ENCODE assay signal across 13 cellular contexts in the genomic region with DNA sequence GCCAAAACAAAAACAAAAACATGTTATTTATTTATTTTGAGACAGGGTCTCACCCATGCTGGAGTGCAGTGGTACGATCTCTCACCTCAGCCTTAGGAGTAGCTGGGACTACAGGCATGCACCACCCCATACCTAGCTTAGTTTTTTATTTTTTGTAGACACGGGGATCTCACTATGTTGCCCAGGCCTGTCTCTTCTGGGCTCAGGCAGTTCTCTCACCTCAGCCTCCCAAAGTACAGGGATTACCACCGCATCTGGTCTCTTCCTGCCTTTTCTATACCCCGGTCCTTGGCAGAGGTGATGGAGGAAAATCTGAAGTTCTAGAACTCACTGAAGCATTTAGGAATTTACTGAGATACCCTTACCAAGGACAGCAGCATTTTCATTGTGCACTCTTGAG. TPM values are rescaled to one million over a fixed set of nuclear protein-coding genes. Genes with fewer than 3 reads are reported as not detected.
A peak's percentile ranks its signal among the peaks of the same experiment; 100 is the strongest.
DNase-seq lines count a peak whose midpoint lies in the region; ATAC-seq, FAIRE-seq and TF ChIP-seq lines count a peak whose summit lies in the region.
"Had no signal": no experiment of that assay in that cellular context is flagged by ENCODE, and none has a peak within 500 bp of the region (broad histone marks: within the 10 kb centered on the region; RNA-seq: fewer than 3 reads in every experiment).

No MANE protein-coding gene starts in this region.

- TF ChIP-seq CTCF in A549 (IDR thresholded peaks at IDR 0.05) (no peak), Calu3 (IDR thresholded peaks at IDR 0.05; ENCODE audit: unreplicated experiment) (no peak)

- H3K27me3 Mint-ChIP-seq in CD4-positive, alpha-beta memory T cell, result no peaks in the 10 kb centered on the region
- H3K27me3 Mint-ChIP-seq in activated naive CD8-positive, alpha-beta T cell treated with anti-CD3 and anti-CD28 coated beads, Interleukin-2, amount 10 ng/mL, durations not matched to agents 7 days and 5 days, result no peaks in the 10 kb centered on the region
- no peaks in the 10 kb centered on the region for H3K27me3 Mint-ChIP-seq in naive thymus-derived CD8-positive, alpha-beta T cell
- no peaks in the 10 kb centered on the region for H3K27me3 Mint-ChIP-seq in Calu3 (ENCODE audit: unreplicated experiment)

- H3K9me3 Mint-ChIP-seq in CD4-positive, alpha-beta memory T cell, result peaks cover 0 to 6% (median 0%) of the 10 kb centered on the region in 8 donors
- H3K9me3 Mint-ChIP-seq in activated naive CD8-positive, alpha-beta T cell treated with anti-CD3 and anti-CD28 coated beads, Interleukin-2, amount 10 ng/mL, durations not matched to agents 7 days and 5 days, result no peaks in the 10 kb centered on the region
- H3K9me3 Mint-ChIP-seq in naive thymus-derived CD8-positive, alpha-beta T cell, result no peaks in the 10 kb centered on the region
- no peaks in the 10 kb centered on the region for H3K9me3 Mint-ChIP-seq in Calu3 (ENCODE audit: low read depth, unreplicated experiment)

- WGBS in A549 (ENCODE audit: missing lambda C conversion rate), result 91% methylated on average over 4 of the region's 4 CpGs

- H3K27ac ChIP-seq in A549, result peak overlapping the region; percentile 95 to 99
- no peak overlapping the region for H3K27ac ChIP-seq in CD4-positive, alpha-beta memory T cell (ENCODE audit: low read depth, low read length)

- no peaks in the 10 kb centered on the region for H3K36me3 ChIP-seq in CD4-positive, alpha-beta memory T cell (ENCODE audit: insufficient read depth, low read length)

- peak overlapping the region in 4 of 8 donors; percentile 1 to 65 (median 20) for H3K4me3 Mint-ChIP-seq in CD4-positive, alpha-beta memory T cell
- H3K4me3 Mint-ChIP-seq in activated naive CD8-positive, alpha-beta T cell treated with anti-CD3 and anti-CD28 coated beads, Interleukin-2, amount 10 ng/mL, durations not matched to agents 7 days and 5 days, result no peak overlapping the region
- H3K4me3 Mint-ChIP-seq in naive thymus-derived CD8-positive, alpha-beta T cell, result peak overlapping the region in 5 of 10 donors; percentile 19 to 90 (median 43)
- no peak overlapping the region for H3K4me3 Mint-ChIP-seq in Calu3 (ENCODE audit: low read depth, unreplicated experiment)

- peaks cover 0 to 8% of the 10 kb centered on the region in 2 donors for H3K36me3 Mint-ChIP-seq in CD4-positive, alpha-beta memory T cell
- H3K36me3 Mint-ChIP-seq in activated naive CD8-positive, alpha-beta T cell treated with anti-CD3 and anti-CD28 coated beads, Interleukin-2, amount 10 ng/mL, durations not matched to agents 7 days and 5 days, result peaks cover 2% of the 10 kb centered on the region
- no peaks in the 10 kb centered on the region for H3K36me3 Mint-ChIP-seq in naive thymus-derived CD8-positive, alpha-beta T cell
- peaks cover 24% of the 10 kb centered on the region for H3K36me3 Mint-ChIP-seq in Calu3 (ENCODE audit: insufficient read depth, unreplicated experiment)

- H3K4me1 ChIP-seq in A549, result peaks cover 75% of the 10 kb centered on the region
- H3K4me1 ChIP-seq in CD4-positive, alpha-beta memory T cell (ENCODE audit: insufficient read depth, low read length), result peaks cover 90% of the 10 kb centered on the region

- no peak for DNase-seq in A549 (ENCODE audit: low read depth in 1 of 2, low spot score in 1 of 2)
- no peak for DNase-seq in CD4-positive, alpha-beta memory T cell
- DNase-seq in activated naive CD8-positive, alpha-beta T cell treated with anti-CD3 and anti-CD28 coated beads, Interleukin-2, amount 10 ng/mL, durations not matched to agents 7 days and 5 days, result no peak
- no peak for DNase-seq in naive thymus-derived CD8-positive, alpha-beta T cell
- DNase-seq in kidney glomerular epithelial cell (lab: John Stamatoyannopoulos, UW), result no peak
- DNase-seq in Calu3, result no peak
- DNase-seq: activated CD4-positive, alpha-beta T cell treated with anti-CD3 and anti-CD28 coated beads for 48 hours; Caco-2; cortex of kidney; KBM-7; NCI-H187 had no signal

- intact Hi-C loops in CD4-positive, alpha-beta memory T cell (cut with micrococcal nuclease), result no loop called here
- intact Hi-C loops in Calu3 (cut with micrococcal nuclease; ENCODE audit: unreplicated experiment), result no loop called here

- H3K4me3 ChIP-seq in A549, result no peak overlapping the region
- H3K4me3 ChIP-seq in CD4-positive, alpha-beta memory T cell (ENCODE audit: low read length in 2 of 2), result no peak overlapping the region

- FAIRE-seq in A549 (lab: Jason Lieb, UNC), result no peak

- TF ChIP-seq POLR2A in A549 (IDR thresholded peaks at IDR 0.05; ENCODE audit: low read length), result no peak

- POLR2A ChIA-PET in A549 (lab: Yijun Ruan, JAX), result interaction anchor here (2.1 to 3.0 kb wide), 2 partner anchors 10 to 73 kb away, joined by 17 to 18 read pairs; no protein-coding TSS in a partner anchor
- POLR2A ChIA-PET in CD4-positive, alpha-beta memory T cell (lab: Charles Lee; ENCODE audit: partially characterized antibody), result interaction anchor here (1.1 to 15.8 kb wide), 5 partner anchors 6 to 107 kb away, joined by 4 to 456 read pairs (median 31); partner anchors contain the start of gene IRF2BPL
- POLR2A ChIA-PET in activated naive CD8-positive, alpha-beta T cell treated with anti-CD3 and anti-CD28 coated beads, Interleukin-2, amount 10 ng/mL, durations not matched to agents 7 days and 5 days (lab: Charles Lee), result interaction anchor here (0.6 to 18.0 kb wide), 3 partner anchors 11 to 80 kb away, joined by 4 to 238 read pairs (median 8); no protein-coding TSS in a partner anchor
- POLR2A ChIA-PET in naive thymus-derived CD8-positive, alpha-beta T cell (lab: Charles Lee), result interaction anchor here (0.5 to 3.1 kb wide), 4 partner anchors 11 to 82 kb away, joined by 3 to 8 read pairs (median 4); no protein-coding TSS in a partner anchor

- H3K4me1 Mint-ChIP-seq in CD4-positive, alpha-beta memory T cell, result peaks cover 53 to 88% (median 74%) of the 10 kb centered on the region in 4 donors
- H3K4me1 Mint-ChIP-seq in activated naive CD8-positive, alpha-beta T cell treated with anti-CD3 and anti-CD28 coated beads, Interleukin-2, amount 10 ng/mL, durations not matched to agents 7 days and 5 days, result peaks cover 63% of the 10 kb centered on the region
- peaks cover 56 to 89% (median 82%) of the 10 kb centered on the region in 4 donors for H3K4me1 Mint-ChIP-seq in naive thymus-derived CD8-positive, alpha-beta T cell
- H3K4me1 Mint-ChIP-seq in Calu3 (ENCODE audit: low read depth, unreplicated experiment), result peaks cover 52% of the 10 kb centered on the region

- H3K27ac Mint-ChIP-seq in CD4-positive, alpha-beta memory T cell, result peak overlapping the region; percentile 41 to 97 (median 61)
- peak overlapping the region; percentile 39 for H3K27ac Mint-ChIP-seq in activated naive CD8-positive, alpha-beta T cell treated with anti-CD3 and anti-CD28 coated beads, Interleukin-2, amount 10 ng/mL, durations not matched to agents 7 days and 5 days
- H3K27ac Mint-ChIP-seq in naive thymus-derived CD8-positive, alpha-beta T cell, result peak overlapping the region in 8 of 10 donors; percentile 30 to 96 (median 61)
- no peak overlapping the region for H3K27ac Mint-ChIP-seq in Calu3 (ENCODE audit: unreplicated experiment)

- no peaks in the 10 kb centered on the region for H3K9me3 ChIP-seq in A549
- H3K9me3 ChIP-seq in CD4-positive, alpha-beta memory T cell (ENCODE audit: control insufficient read depth in 1 of 2, low read length in 2 of 2), result no peaks in the 10 kb centered on the region
- H3K9me3 ChIP-seq: Caco-2 had no signal

- H3K27me3 ChIP-seq in CD4-positive, alpha-beta memory T cell (ENCODE audit: insufficient read depth, low read length), result no peaks in the 10 kb centered on the region

- BruUV-seq in Calu3 (replicated peaks; lab: Mats Ljungman, UMichigan), result no TSS peak

- ATAC-seq in A549 (no peak), HG02840 (IDR thresholded peaks at IDR 0.05; ENCODE audit: low FRiP score, unreplicated experiment) (no peak)
- no peak for ATAC-seq in activated naive CD8-positive, alpha-beta T cell treated with anti-CD3 and anti-CD28 coated beads, Interleukin-2, amount 10 ng/mL, durations not matched to agents 7 days and 5 days (ENCODE audit: low read depth)
- no peak for ATAC-seq in naive thymus-derived CD8-positive, alpha-beta T cell
- ATAC-seq in activated CD4-positive, CD25-positive, alpha-beta regulatory T cell treated with anti-CD3 and anti-CD28 coated beads, Interleukin-2, amount 50 U/mL, for 24 hours, result no peak

- CTCF ChIA-PET in A549 (lab: Yijun Ruan, JAX), result interaction anchor here (2.6 to 28.2 kb wide), 4 partner anchors 10 to 161 kb away, joined by 12 to 481 read pairs (median 42); no protein-coding TSS in a partner anchor
- CTCF ChIA-PET in CD4-positive, alpha-beta memory T cell (lab: Charles Lee; ENCODE audit: partially characterized antibody), result interaction anchor here (0.7 to 3.3 kb wide), 8 partner anchors 10 to 122 kb away, joined by 3 to 10 read pairs (median 4); no protein-coding TSS in a partner anchor
- CTCF ChIA-PET in Calu3 (lab: Charles Lee), result no interaction called here

- TF ChIP-seq RAD21 in A549 (conservative IDR thresholded peaks at IDR 0.05 in 1 of 2, IDR thresholded peaks at IDR 0.05 in 1 of 2), result no peak

- no peak for TF ChIP-seq EP300 in A549 (IDR thresholded peaks at IDR 0.05)

- H3K4me2 ChIP-seq in A549, result peak overlapping the region; percentile 87

TF ChIP-seq in A549, 52 proteins besides CTCF, POLR2A, EP300 and RAD21 (continues in another document):
- TF ChIP-seq JUN (IDR thresholded peaks at IDR 0.05) (no peak), HOXA7 (CRISPR knock-in tag; IDR thresholded peaks at IDR 0.05) (no peak), PHF8 (IDR thresholded peaks at IDR 0.05; ENCODE audit: borderline replicate concordance, low read depth) (no peak), NFE2L2 (conservative IDR thresholded peaks at IDR 0.05; ENCODE audit: low read length) (no peak), HDAC2 (IDR thresholded peaks at IDR 0.05) (no peak), MAZ (IDR thresholded peaks at IDR 0.05; ENCODE audit: borderline replicate concordance, low read depth, low read length) (no peak), ZSCAN20 (CRISPR knock-in tag; IDR thresholded peaks at IDR 0.05) (no peak), RCOR1 (IDR thresholded peaks at IDR 0.05; ENCODE audit: low read depth, low read length) (no peak), RFX5 (IDR thresholded peaks at IDR 0.05) (no peak), FOSL2 (IDR thresholded peaks at IDR 0.05) (no peak), FOSL2 (CRISPR knock-in tag; IDR thresholded peaks at IDR 0.05) (no peak)

RNA-seq across cellular contexts. Expression of gene IRF2BPL, which starts 6.8 kb away (rescaled TPM):
- polyA plus RNA-seq in A549 (2011; rRNA removed) (12.5 and 18.1 TPM in 2 replicates), A549 (2017; fragmentation: RNase III; extraction: RNeasy Plus Mini Kit Qiagen cat#74134 plus additional on column Dnase treatment) (20.1 to 31.0 TPM (median 28.3 TPM) in 3 replicates)
- polyA plus RNA-seq in A549 (2012; cell fraction: cytosol; rRNA removed), result 15.1 and 25.7 TPM in 2 replicates
- 25.5 and 31.5 TPM in 2 replicates for polyA plus RNA-seq in A549 (2012; cell fraction: nucleus; rRNA removed)
- polyA minus RNA-seq in A549 (2011; rRNA and poly(A)+ RNA removed), result 11.5 and 15.0 TPM in 2 replicates
- 10 to 100 TPM; 36.6 to 37.7 TPM for total RNA-seq in CD4-positive, alpha-beta memory T cell
- 1 to 10 TPM; 1.2 to 3.8 TPM for polyA plus RNA-seq in CD4-positive, alpha-beta memory T cell
- total RNA-seq in activated naive CD8-positive, alpha-beta T cell treated with anti-CD3 and anti-CD28 coated beads, Interleukin-2, amount 10 ng/mL, durations not matched to agents 7 days and 5 days, result 10 to 100 TPM; 38.5 to 41.0 TPM
- total RNA-seq in naive thymus-derived CD8-positive, alpha-beta T cell, result 10 to 100 TPM; 24.6 to 26.5 TPM
- 1 to 10 TPM; 1.9 to 3.3 (median 3.2) TPM for polyA plus RNA-seq in naive thymus-derived CD8-positive, alpha-beta T cell
- total RNA-seq in Calu3 (2022), result 30.1 and 33.1 TPM in 2 replicates
